8 cellular contexts compared by ENCODE assay signal in genomic region chr14:73237786-73238261, GRCh38. TPM values are rescaled to one million over a fixed set of nuclear protein-coding genes. Genes with fewer than 3 reads are reported as not detected.
DNase-seq lines count a peak whose midpoint lies in the region; ATAC-seq and TF ChIP-seq lines count a peak whose summit lies in the region.

No MANE protein-coding gene starts in this region.

- H3K27ac ChIP-seq in RWPE2 (ENCODE audit: poor library complexity, severe bottlenecking), result no peak overlapping the region
- peak overlapping the region in 3 of 12 donors; percentile 34 to 52 (median 48) for H3K27ac ChIP-seq in heart left ventricle
- peak overlapping the region; percentile 59 to 82 (median 69) for H3K27ac ChIP-seq in sigmoid colon

- peak; percentile 31 for ATAC-seq in RWPE2 (ENCODE audit: low read depth)
- peak in 2 of 4 donors; percentile 16 to 19 for ATAC-seq in heart left ventricle

- DNase-seq in GM06990 (ENCODE audit: extremely low read depth, insufficient read length), result no peak
- peak; percentile 65 for DNase-seq in RWPE2 (ENCODE audit: low spot score)
- DNase-seq in heart left ventricle, result no peak
- DNase-seq in sigmoid colon, result peak; percentile 64
- DNase-seq in COR-L47 (lab: John Stamatoyannopoulos, UW), result no peak
- no peak for DNase-seq in NCI-H2107 (lab: John Stamatoyannopoulos, UW)
- no peak for DNase-seq in GDM1 (lab: John Stamatoyannopoulos, UW)
- no peak for DNase-seq in OCI-M2 (lab: John Stamatoyannopoulos, UW; ENCODE audit: unreplicated experiment)

- TF ChIP-seq EP300 in sigmoid colon (IDR thresholded peaks at IDR 0.05), result no peak

- H3K9me3 ChIP-seq in RWPE2 (ENCODE audit: severe bottlenecking), result no peaks in the 10 kb centered on the region
- no peaks in the 10 kb centered on the region for H3K9me3 ChIP-seq in heart left ventricle
- no peaks in the 10 kb centered on the region for H3K9me3 ChIP-seq in sigmoid colon

- H3K4me1 ChIP-seq in RWPE2 (ENCODE audit: insufficient read depth, poor library complexity, severe bottlenecking) (peaks cover 15% of the 10 kb centered on the region), heart left ventricle (peaks cover 3 to 69% (median 25%) of the 10 kb centered on the region in 12 donors), sigmoid colon (peaks cover 0 to 60% (median 53%) of the 10 kb centered on the region in 4 donors)

- H3K27me3 ChIP-seq in GM06990 (replicated peaks; ENCODE audit: control insufficient read depth, insufficient read depth, low read length) (peaks cover 3% of the 10 kb centered on the region; the same call in 1 of the 2 replicates), RWPE2 (ENCODE audit: insufficient read depth, poor library complexity, severe bottlenecking) (peaks cover 59% of the 10 kb centered on the region), heart left ventricle (peaks cover 14 to 68% (median 30%) of the 10 kb centered on the region in 9 donors), sigmoid colon (peaks cover 7 to 35% (median 11%) of the 10 kb centered on the region in 3 donors)

- intact Hi-C loops in heart left ventricle (cut with DNase I) (no loop called here), sigmoid colon (cut with DNase I) (no loop called here)

- TF ChIP-seq POLR2A in heart left ventricle (IDR thresholded peaks at IDR 0.05) (no peak), sigmoid colon (IDR thresholded peaks at IDR 0.05) (no peak)

- H3K4me3 ChIP-seq in GM06990 (replicated peaks; ENCODE audit: low read depth, low read length) (peak overlapping the region; percentile 36), RWPE2 (ENCODE audit: severe bottlenecking) (peak overlapping the region; percentile 27), heart left ventricle (peak overlapping the region; percentile 15 to 64 (median 48)), sigmoid colon (peak overlapping the region; percentile 46 to 64 (median 56))

- no peak for TF ChIP-seq CTCF in GM06990 (IDR thresholded peaks at IDR 0.05; ENCODE audit: insufficient read depth, low read length, poor library complexity, severe bottlenecking)
- TF ChIP-seq CTCF in RWPE2 (IDR thresholded peaks at IDR 0.05; ENCODE audit: poor library complexity, severe bottlenecking), result no peak
- TF ChIP-seq CTCF in heart left ventricle (IDR thresholded peaks at IDR 0.05), result no peak
- TF ChIP-seq CTCF in sigmoid colon (IDR thresholded peaks at IDR 0.05), result no peak

- 0 to 3% (median 2%) methylated on average over 5 to 58 of the region's 58 CpGs for WGBS in heart left ventricle, 4 donors
- 1% methylated on average over 58 of the region's 58 CpGs for WGBS in sigmoid colon, 2 donors

- H3K36me3 ChIP-seq in GM06990 (ENCODE audit: control insufficient read depth, insufficient read depth, low read length), result no peaks in the 10 kb centered on the region
- H3K36me3 ChIP-seq in RWPE2 (ENCODE audit: low read depth), result no peaks in the 10 kb centered on the region
- no peaks in the 10 kb centered on the region for H3K36me3 ChIP-seq in heart left ventricle
- no peaks in the 10 kb centered on the region for H3K36me3 ChIP-seq in sigmoid colon

RNA-seq across cellular contexts. Expression of gene PAPLN, which starts 0.5 kb away (rescaled TPM):
- 10 to 100 TPM in 1 of 9 donors, 1 to 10 TPM in 6, under 1 TPM in 2; 0.79 to 10.3 (median 1.5) TPM for total RNA-seq in heart left ventricle
- polyA plus RNA-seq in heart left ventricle, result 1 to 10 TPM in 1 of 2 donors, under 1 TPM in 1; 0.30 to 1.4 TPM
- total RNA-seq in sigmoid colon, result 10 to 100 TPM; 11.8 to 52.1 (median 18.5) TPM
- 10 to 100 TPM in 1 of 3 donors, 1 to 10 TPM in 1, under 1 TPM in 1; 0.46 to 13.6 (median 1.2) TPM for polyA plus RNA-seq in sigmoid colon

Comparison
In these comparisons a context has a peak if more than half of its experiments do, and no peak if none do; other contexts are left out.
1. DNase-seq: peak in RWPE2 (single experiment) and sigmoid colon (single experiment); none in GM06990 (single experiment), heart left ventricle (0 of 5), COR-L47 (single experiment), NCI-H2107 (single experiment), GDM1 (single experiment) and OCI-M2 (single experiment).
2. Peak in every context shown above with its lines, with median percentiles within 50 percentile points of each other: H3K4me3 ChIP-seq.